In the genomic region with DNA sequence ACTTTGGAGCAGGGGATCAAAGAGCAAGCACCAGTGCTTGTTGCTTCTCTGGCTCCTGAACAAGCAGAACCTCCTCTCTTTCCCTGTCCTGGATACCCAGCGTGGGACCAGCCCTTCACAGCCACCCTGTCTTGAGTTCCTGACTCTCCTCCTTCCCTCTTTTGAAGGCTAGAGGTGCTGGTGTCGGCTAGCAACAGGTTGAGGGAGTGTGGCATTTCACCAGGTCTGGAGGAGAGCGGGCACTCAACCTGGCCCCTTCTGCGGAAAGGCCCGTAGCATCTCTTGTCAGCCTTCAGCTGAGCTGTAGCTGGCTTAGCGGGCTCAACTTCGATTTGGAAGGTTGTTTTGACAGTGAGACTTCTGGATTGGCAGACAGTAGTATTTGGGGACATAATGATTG, we compare ENCODE assay signal across 18 cellular contexts. TPM values are rescaled to one million over a fixed set of nuclear protein-coding genes. Genes with fewer than 3 reads are reported as not detected.
DNase-seq lines count a peak whose midpoint lies in the region; TF ChIP-seq lines count a peak whose summit lies in the region.
"Had no signal": no experiment of that assay in that cellular context is flagged by ENCODE, and none has a peak within 500 bp of the region (broad histone marks: within the 10 kb centered on the region; RNA-seq: fewer than 3 reads in every experiment).

No MANE protein-coding gene starts in this region.

- no TSS peak for BruUV-seq in Calu3 (replicated peaks; lab: Mats Ljungman, UMichigan)

- H3K27me3 ChIP-seq in esophagus (ENCODE audit: control insufficient read depth in 1 of 2, insufficient read depth in 2 of 2, low read length in 2 of 2): no peaks in the 10 kb centered on the region
- H3K27me3 ChIP-seq: BLaER1, ovary had no signal

- peak overlapping the region; percentile 88 for H3K4me3 Mint-ChIP-seq in Calu3 (ENCODE audit: low read depth, unreplicated experiment)
- no peak overlapping the region for H3K4me3 Mint-ChIP-seq in activated CD4-positive, alpha-beta memory T cell treated with anti-CD3 and anti-CD28 coated beads for 36 hours
- H3K4me3 Mint-ChIP-seq in progenitor cell of endocrine pancreas (ENCODE audit: low read depth): no peak overlapping the region

- WGBS in esophagus, 2 donors: 71 to 79% methylated on average over 7 of the region's 7 CpGs

- H3K27me3 Mint-ChIP-seq in Calu3 (ENCODE audit: unreplicated experiment) (no peaks in the 10 kb centered on the region), progenitor cell of endocrine pancreas (no peaks in the 10 kb centered on the region)
- H3K27me3 Mint-ChIP-seq in activated CD4-positive, alpha-beta memory T cell treated with anti-CD3 and anti-CD28 coated beads for 36 hours: no peaks in the 10 kb centered on the region

- peaks cover 35% of the 10 kb centered on the region for H3K4me1 Mint-ChIP-seq in Calu3 (ENCODE audit: low read depth, unreplicated experiment)
- H3K4me1 Mint-ChIP-seq in activated CD4-positive, alpha-beta memory T cell treated with anti-CD3 and anti-CD28 coated beads for 36 hours (ENCODE audit: low read depth): peaks cover 60% of the 10 kb centered on the region
- peaks cover 32% of the 10 kb centered on the region for H3K4me1 Mint-ChIP-seq in progenitor cell of endocrine pancreas (ENCODE audit: low read depth)

- no peak overlapping the region for H3K27ac Mint-ChIP-seq in Calu3 (ENCODE audit: unreplicated experiment)
- peak overlapping the region; percentile 28 for H3K27ac Mint-ChIP-seq in activated CD4-positive, alpha-beta memory T cell treated with anti-CD3 and anti-CD28 coated beads for 36 hours
- H3K27ac Mint-ChIP-seq in progenitor cell of endocrine pancreas: peak overlapping the region; percentile 51

- DNase-seq in Calu3 (no peak), progenitor cell of endocrine pancreas (ENCODE audit: low spot score, unreplicated experiment) (no peak), DMS53 treated with DMSO at 0.1 percent for 48 hours (lab: John Stamatoyannopoulos, UW; ENCODE audit: unreplicated experiment) (no peak), NCI-H2196 treated with DMSO at 0.1 percent for 48 hours (lab: John Stamatoyannopoulos, UW; ENCODE audit: unreplicated experiment) (no peak), epidermal melanocyte (ENCODE audit: insufficient read length, low spot score) (no peak)
- DNase-seq in activated CD4-positive, alpha-beta memory T cell treated with anti-CD3 and anti-CD28 coated beads for 36 hours: no peak
- DNase-seq: activated CD4-positive, alpha-beta T cell treated with anti-CD3 and anti-CD28 coated beads, Interleukin-2, amount 50 U/mL, for 1 hour; activated effector memory CD4-positive, alpha-beta T cell treated with anti-CD3 and anti-CD28 coated beads, Interleukin-2, amount 50 U/mL, for 16 hours; effector CD4-positive, alpha-beta T cell; foreskin melanocyte; KG1; NCI-H1105; NCI-H2171 treated with DMSO at 0.1 percent for 48 hours; ovary; SHP77; stimulated activated naive CD8-positive, alpha-beta T cell treated with anti-CD3 and anti-CD28 coated beads, Interleukin-15, Interleukin-2, amounts not matched to agents 100 U/mL and 50 U/mL, for 24 hours had no signal

- H3K27ac ChIP-seq in esophagus (ENCODE audit: low read depth in 2 of 2, low read length in 1 of 2): peak overlapping the region in 1 of 2 donors; percentile 98
- H3K27ac ChIP-seq: BLaER1, ovary had no signal

- intact Hi-C loops in Calu3 (cut with micrococcal nuclease; ENCODE audit: unreplicated experiment): no loop called here
- intact Hi-C loops in activated CD4-positive, alpha-beta memory T cell treated with anti-CD3 and anti-CD28 coated beads for 36 hours (cut with micrococcal nuclease): no loop called here

- TF ChIP-seq CTCF in Calu3 (IDR thresholded peaks at IDR 0.05; ENCODE audit: unreplicated experiment) (no peak), progenitor cell of endocrine pancreas (IDR thresholded peaks at IDR 0.05; ENCODE audit: unreplicated experiment) (no peak)

- peaks cover 31% of the 10 kb centered on the region for H3K36me3 Mint-ChIP-seq in Calu3 (ENCODE audit: insufficient read depth, unreplicated experiment)
- peaks cover 2% of the 10 kb centered on the region for H3K36me3 Mint-ChIP-seq in activated CD4-positive, alpha-beta memory T cell treated with anti-CD3 and anti-CD28 coated beads for 36 hours
- H3K36me3 Mint-ChIP-seq in progenitor cell of endocrine pancreas (ENCODE audit: insufficient read depth): peaks cover 2% of the 10 kb centered on the region

- H3K4me3 ChIP-seq in esophagus (ENCODE audit: low read depth in 1 of 2, low read length in 2 of 2): peak overlapping the region; percentile 9 to 56
- H3K4me3 ChIP-seq: BLaER1, ovary had no signal

- no peaks in the 10 kb centered on the region for H3K9me3 Mint-ChIP-seq in Calu3 (ENCODE audit: low read depth, unreplicated experiment)
- H3K9me3 Mint-ChIP-seq in activated CD4-positive, alpha-beta memory T cell treated with anti-CD3 and anti-CD28 coated beads for 36 hours: no peaks in the 10 kb centered on the region
- no peaks in the 10 kb centered on the region for H3K9me3 Mint-ChIP-seq in progenitor cell of endocrine pancreas (ENCODE audit: low read depth)

- POLR2A ChIA-PET in activated CD4-positive, alpha-beta memory T cell treated with anti-CD3 and anti-CD28 coated beads for 36 hours (lab: Charles Lee): interaction anchor here (0.6 kb wide), 1 partner anchor 169 kb away, joined by 3 read pairs; no protein-coding TSS in a partner anchor

- CTCF ChIA-PET in Calu3 (lab: Charles Lee): interaction anchor here (0.6 kb wide), 1 partner anchor 62 kb away, joined by 3 read pairs; no protein-coding TSS in a partner anchor
- CTCF ChIA-PET in activated CD4-positive, alpha-beta memory T cell treated with anti-CD3 and anti-CD28 coated beads for 36 hours (lab: Charles Lee): interaction anchor here (4.6 kb wide), 1 partner anchor 53 kb away, joined by 26 read pairs; a partner anchor contains a TSS

- peaks cover 0 to 10% of the 10 kb centered on the region in 2 donors for H3K36me3 ChIP-seq in esophagus (ENCODE audit: control insufficient read depth in 2 of 2, insufficient read depth in 2 of 2, low read length in 1 of 2)
- H3K36me3 ChIP-seq: ovary had no signal

- H3K4me1 ChIP-seq in esophagus (ENCODE audit: control insufficient read depth in 2 of 2, insufficient read depth in 2 of 2, low read length in 1 of 2): peaks cover 9 to 29% of the 10 kb centered on the region in 2 donors

- no peaks in the 10 kb centered on the region for H3K9me3 ChIP-seq in esophagus (ENCODE audit: control insufficient read depth in 2 of 2, insufficient read depth in 1 of 2, low read depth in 1 of 2, low read length in 1 of 2)
- H3K9me3 ChIP-seq: BLaER1, ovary had no signal

RNA-seq across cellular contexts. Expression of a gene that starts 26.6 kb away (rescaled TPM):
- total RNA-seq in Calu3 (2022): 0.26 and 0.37 TPM in 2 replicates
- under 1 TPM; 0.21 to 0.27 TPM for total RNA-seq in activated CD4-positive, alpha-beta memory T cell treated with anti-CD3 and anti-CD28 coated beads for 36 hours
- polyA plus RNA-seq in esophagus: under 1 TPM; 0.13 to 0.24 TPM
- 39.4 and 39.7 TPM in 2 replicates for total RNA-seq in progenitor cell of endocrine pancreas

RNA-seq across cellular contexts. Expression of a gene that starts 48.4 kb away (rescaled TPM):
- total RNA-seq in Calu3 (2022) (41.3 and 44.9 TPM in 2 replicates), progenitor cell of endocrine pancreas (60.6 and 62.3 TPM in 2 replicates)
- total RNA-seq in activated CD4-positive, alpha-beta memory T cell treated with anti-CD3 and anti-CD28 coated beads for 36 hours: 10 to 100 TPM; 15.4 to 17.3 TPM
- polyA plus RNA-seq in esophagus: 10 to 100 TPM in 1 of 2 donors, 1 to 10 TPM in 1; 8.5 to 11.8 TPM

RNA-seq across cellular contexts. Expression of a gene that starts 51.5 kb away (rescaled TPM):
- total RNA-seq in Calu3 (2022): 63.1 and 71.2 TPM in 2 replicates
- total RNA-seq in activated CD4-positive, alpha-beta memory T cell treated with anti-CD3 and anti-CD28 coated beads for 36 hours: 10 to 100 TPM; 20.0 to 29.0 TPM
- polyA plus RNA-seq in esophagus: 10 to 100 TPM; 29.5 to 29.9 TPM
- 55.5 and 59.1 TPM in 2 replicates for total RNA-seq in progenitor cell of endocrine pancreas

Comparison
In these comparisons a context has a peak if more than half of its experiments do, and no peak if none do; other contexts are left out.
1. RNA of a gene that starts 26.6 kb away (total RNA-seq): 39.4 to 39.7 TPM in progenitor cell of endocrine pancreas; 0.21 to 0.27 TPM in activated CD4-positive, alpha-beta memory T cell treated with anti-CD3 and anti-CD28 coated beads for 36 hours and 0.26 to 0.37 TPM in Calu3; every median in the first group is over 10 times any median in the second.